ENCODE assay signal across 21 cellular contexts in the genomic region with DNA sequence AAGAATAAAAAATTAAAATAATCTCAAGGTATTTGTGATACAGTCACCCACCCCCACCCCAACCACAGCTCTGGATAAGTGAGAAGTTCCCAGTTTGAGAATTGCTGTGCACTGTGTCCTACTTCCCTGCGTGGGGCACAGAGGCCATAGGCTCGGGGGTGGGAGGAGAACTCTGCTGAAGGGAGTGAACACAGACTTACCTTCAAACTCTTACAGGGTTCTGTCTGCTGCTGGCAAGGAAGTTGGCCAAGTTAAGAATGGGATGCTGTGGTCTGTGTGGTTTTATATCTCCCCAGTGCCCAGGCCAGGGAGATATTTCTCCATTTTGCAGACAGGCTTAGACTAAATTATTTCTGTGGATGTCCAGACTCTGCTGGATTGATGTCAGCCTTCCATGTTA. TPM values are rescaled to one million over a fixed set of nuclear protein-coding genes. Genes with fewer than 3 reads are reported as not detected.
DNase-seq lines count a peak whose midpoint lies in the region; FAIRE-seq and TF ChIP-seq lines count a peak whose summit lies in the region.
"Had no signal": no experiment of that assay in that cellular context is flagged by ENCODE, and none has a peak within 500 bp of the region (broad histone marks: within the 10 kb centered on the region; RNA-seq: fewer than 3 reads in every experiment).

No MANE protein-coding gene starts in this region.

- H3K27ac Mint-ChIP-seq in activated naive CD4-positive, alpha-beta T cell treated with anti-CD3 and anti-CD28 coated beads, Interleukin-2, amount 10 ng/mL, durations not matched to agents 7 days and 5 days: no peak overlapping the region

- no peaks in the 10 kb centered on the region for H3K9me3 Mint-ChIP-seq in activated naive CD4-positive, alpha-beta T cell treated with anti-CD3 and anti-CD28 coated beads, Interleukin-2, amount 10 ng/mL, durations not matched to agents 7 days and 5 days

- CTCF ChIA-PET in activated naive CD4-positive, alpha-beta T cell treated with anti-CD3 and anti-CD28 coated beads, Interleukin-2, amount 10 ng/mL, durations not matched to agents 7 days and 5 days (lab: Charles Lee): no interaction called here

- no peak for TF ChIP-seq CTCF in HL-60 (IDR thresholded peaks at IDR 0.05; ENCODE audit: insufficient read depth, low read length)

- TF ChIP-seq POLR2A in GM12891 (IDR thresholded peaks at IDR 0.05; ENCODE audit: low read depth, low read length): no peak

- H3K27me3 ChIP-seq in HL-60 (ENCODE audit: insufficient read depth, poor library complexity, severe bottlenecking): no peaks in the 10 kb centered on the region
- H3K27me3 ChIP-seq: BE2C, MG63 had no signal

- DNase-seq in HL-60 (ENCODE audit: low read depth in 1 of 2, low spot score in 1 of 2) (peak; percentile 4 to 80), OCI-M1 (lab: John Stamatoyannopoulos, UW) (peak; percentile 37), amniotic epithelial cell (ENCODE audit: low read depth) (peak; percentile 4), urothelium cell line (ENCODE audit: low spot score) (no peak), GM12891 (ENCODE audit: insufficient read length, low spot score) (no peak), middle frontal gyrus (ENCODE audit: extremely low spot score, low spot score) (no peak)
- no peak for DNase-seq in activated naive CD4-positive, alpha-beta T cell treated with anti-CD3 and anti-CD28 coated beads, Interleukin-2, amount 10 ng/mL, durations not matched to agents 7 days and 5 days
- DNase-seq: BE2C; DMS79 treated with DMSO at 0.1 percent for 48 hours; MG63; NCI-H1417; NCI-H1930; NCI-H446; NCI-H69; NK-92 treated with Interleukin-12 subunit alpha and Interleukin-12 subunit beta, amount 100 ng/mL, for 24 hours; PC-3; SW 1271 had no signal

- H3K4me3 ChIP-seq in HL-60 (replicated peaks; ENCODE audit: insufficient read depth, low read length): no peak overlapping the region
- H3K4me3 ChIP-seq: MG63 had no signal

- no peak overlapping the region for H3K4me3 Mint-ChIP-seq in activated naive CD4-positive, alpha-beta T cell treated with anti-CD3 and anti-CD28 coated beads, Interleukin-2, amount 10 ng/mL, durations not matched to agents 7 days and 5 days

- no peaks in the 10 kb centered on the region for H3K36me3 Mint-ChIP-seq in activated naive CD4-positive, alpha-beta T cell treated with anti-CD3 and anti-CD28 coated beads, Interleukin-2, amount 10 ng/mL, durations not matched to agents 7 days and 5 days

- H3K27ac ChIP-seq in HL-60 (replicated peaks): no peak overlapping the region
- H3K27ac ChIP-seq: KMS-11, RWPE1 had no signal

- H3K4me1 Mint-ChIP-seq in activated naive CD4-positive, alpha-beta T cell treated with anti-CD3 and anti-CD28 coated beads, Interleukin-2, amount 10 ng/mL, durations not matched to agents 7 days and 5 days: no peaks in the 10 kb centered on the region

- peaks cover 43% of the 10 kb centered on the region for H3K27me3 Mint-ChIP-seq in activated naive CD4-positive, alpha-beta T cell treated with anti-CD3 and anti-CD28 coated beads, Interleukin-2, amount 10 ng/mL, durations not matched to agents 7 days and 5 days

- FAIRE-seq in urothelium cell line (lab: Jason Lieb, UNC) (no peak), GM12891 (lab: Jason Lieb, UNC) (no peak)
- FAIRE-seq: G401.6, GM12892 had no signal

TF ChIP-seq in GM12891, 5 proteins besides CTCF, POLR2A, EP300 and RAD21:
- TF ChIP-seq SPI1 (IDR thresholded peaks at IDR 0.05; ENCODE audit: low read depth, low read length): no peak
- TF ChIP-seq PAX5 (IDR thresholded peaks at IDR 0.05; ENCODE audit: insufficient read depth, low read length, severe bottlenecking): no peak

RNA-seq across cellular contexts. Expression of gene SPTSSB, which starts 37.6 kb away (rescaled TPM):
- polyA plus RNA-seq in GM12891 (2012; ENCODE audit: low read depth, missing spikeins): not detected

Comparison
In these comparisons a context has a peak if more than half of its experiments do, and no peak if none do; other contexts are left out.
1. DNase-seq: peak in HL-60 (2 of 2), OCI-M1 (single experiment) and amniotic epithelial cell (single experiment); none in activated naive CD4-positive, alpha-beta T cell treated with anti-CD3 and anti-CD28 coated beads, Interleukin-2, amount 10 ng/mL, durations not matched to agents 7 days and 5 days (single experiment), urothelium cell line (single experiment), GM12891 (single experiment) and middle frontal gyrus (single experiment).